ENCODE assay signal across 16 cellular contexts in genomic region chr14:100607611-100607956, GRCh38. TPM values are rescaled to one million over a fixed set of nuclear protein-coding genes. Genes with fewer than 3 reads are reported as not detected.
DNase-seq lines count a peak whose midpoint lies in the region; ATAC-seq, FAIRE-seq and TF ChIP-seq lines count a peak whose summit lies in the region.
"Had no signal": no experiment of that assay in that cellular context is flagged by ENCODE, and none has a peak within 500 bp of the region (broad histone marks: within the 10 kb centered on the region; RNA-seq: fewer than 3 reads in every experiment).

No MANE protein-coding gene starts in this region.

- no peaks in the 10 kb centered on the region for H3K79me2 ChIP-seq in HepG2 (ENCODE audit: insufficient read depth, low read length)

- H3K27me3 Mint-ChIP-seq in endodermal cell (ENCODE audit: insufficient read depth), result peaks cover 12% of the 10 kb centered on the region

- H3K27ac Mint-ChIP-seq in endodermal cell, result no peak overlapping the region

- H3K27me3 ChIP-seq in right lobe of liver, result no peaks in the 10 kb centered on the region
- H3K27me3 ChIP-seq in HepG2 (ENCODE audit: control insufficient read depth in 1 of 2, insufficient read depth in 2 of 2, low read length in 2 of 2), result peaks cover 5 to 46% of the 10 kb centered on the region in 2 experiments; a peak in 4 of 5 replicates
- peaks cover 8% of the 10 kb centered on the region for H3K27me3 ChIP-seq in endodermal cell (ENCODE audit: control insufficient read depth, insufficient read depth, low read length, poor library complexity, severe bottlenecking)
- H3K27me3 ChIP-seq: BE2C, Peyer's patch had no signal

- no peaks in the 10 kb centered on the region for H3K9me3 Mint-ChIP-seq in endodermal cell

- DNase-seq in right lobe of liver (peak; percentile 10 to 39 (median 33)), HepG2 (ENCODE audit: low spot score) (no peak), endodermal cell (peak; percentile 42), sciatic nerve (ENCODE audit: low spot score) (peak; percentile 34), putamen (ENCODE audit: low spot score) (no peak), amniotic stem cell (lab: John Stamatoyannopoulos, UW) (no peak), HT-29 (ENCODE audit: low spot score) (no peak)
- DNase-seq: BE2C, DMS79, GM23248, Kasumi-1, NCI-H1417, NCI-H187, NCI-H446, NCI-H526 had no signal

- no peaks in the 10 kb centered on the region for H3K36me3 Mint-ChIP-seq in endodermal cell (ENCODE audit: low read depth)

- H4K20me1 ChIP-seq in HepG2 (ENCODE audit: insufficient read depth, low read length), result no peaks in the 10 kb centered on the region

- BruUV-seq in HepG2 (replicated peaks; lab: Mats Ljungman, UMichigan), result no TSS peak

- H3K27ac ChIP-seq in right lobe of liver, result no peak overlapping the region
- H3K27ac ChIP-seq in HepG2 (ENCODE audit: extremely low read length, insufficient read depth, low read length), result no peak overlapping the region
- H3K27ac ChIP-seq in endodermal cell (ENCODE audit: low read depth, low read length), result no peak overlapping the region
- H3K27ac ChIP-seq: GM23248, Peyer's patch had no signal

- FAIRE-seq in HepG2 (lab: Jason Lieb, UNC), result no peak

- H3K9me3 ChIP-seq in right lobe of liver, result no peaks in the 10 kb centered on the region
- H3K9me3 ChIP-seq in HepG2 (ENCODE audit: low read length), result no peaks in the 10 kb centered on the region
- no peaks in the 10 kb centered on the region for H3K9me3 ChIP-seq in endodermal cell (ENCODE audit: control insufficient read depth, low read length)
- H3K9me3 ChIP-seq: BE2C, Peyer's patch had no signal

- H3K9ac ChIP-seq in HepG2 (ENCODE audit: insufficient read depth, low read depth, low read length) (no peak overlapping the region), endodermal cell (ENCODE audit: extremely low read depth, low read length, poor library complexity, severe bottlenecking) (no peak overlapping the region)
- H3K9ac ChIP-seq: GM23248 had no signal

- H3K4me1 Mint-ChIP-seq in endodermal cell, result no peaks in the 10 kb centered on the region

- in situ Hi-C loops in HepG2 (cut with HindIII; ENCODE audit: extremely low pct_ligation_motif_present, low pct_unique_long_range_greater_than_20kb), result no loop called here

- TF ChIP-seq POLR2A in right lobe of liver (IDR thresholded peaks at IDR 0.05) (no peak), HepG2 (IDR thresholded peaks at IDR 0.05; ENCODE audit: insufficient read depth in 1 of 2, low read depth in 2 of 2, low read length in 2 of 2) (no peak)

- WGBS in right lobe of liver (ENCODE audit: insufficient coverage, low coverage, low lambda C conversion rate, missing lambda C conversion rate), result 80% methylated on average over 1 of the region's 10 CpGs
- WGBS in HepG2 (ENCODE audit: low lambda C conversion rate), result 71% methylated on average over 2 of the region's 10 CpGs
- WGBS in endodermal cell (ENCODE audit: insufficient coverage in 1 of 2, insufficient read length in 1 of 2), 2 experiments, result 96% methylated on average over 4 to 10 of the region's 10 CpGs

- no peak overlapping the region for H3K4me3 Mint-ChIP-seq in endodermal cell

- H2AFZ ChIP-seq in HepG2 (ENCODE audit: low read length), result no peak overlapping the region
- H2AFZ ChIP-seq: GM23248 had no signal

- intact Hi-C loops in right lobe of liver (cut with DNase I) (no loop called here), HepG2 (cut with micrococcal nuclease; ENCODE audit: unreplicated experiment) (no loop called here), sciatic nerve (cut with DNase I) (no loop called here)

- H3K36me3 ChIP-seq in right lobe of liver (no peaks in the 10 kb centered on the region), HepG2 (replicated peaks in 1 of 2; ENCODE audit: control insufficient read depth in 1 of 2, insufficient read depth in 2 of 2, low read length in 2 of 2) (no peaks in the 10 kb centered on the region), endodermal cell (ENCODE audit: control insufficient read depth, insufficient read depth, low read length) (no peaks in the 10 kb centered on the region)
- H3K36me3 ChIP-seq: BE2C, Peyer's patch had no signal

- TF ChIP-seq EP300 in HepG2 (IDR thresholded peaks at IDR 0.05; ENCODE audit: low read depth in 2 of 2, low read length in 2 of 2), result no peak
- TF ChIP-seq EP300 in HepG2 (CRISPR knock-in tag; IDR thresholded peaks at IDR 0.05; ENCODE audit: borderline replicate concordance), result no peak

- TF ChIP-seq CTCF in right lobe of liver (IDR thresholded peaks at IDR 0.05) (no peak), HepG2 (CRISPR knock-in tag; IDR thresholded peaks at IDR 0.05) (no peak), endodermal cell (conservative IDR thresholded peaks at IDR 0.05) (no peak)

- ATAC-seq in right lobe of liver, result no peak
- ATAC-seq in HepG2, result no peak
- ATAC-seq in sciatic nerve, result no peak

- POLR2A ChIA-PET in HepG2 (lab: Yijun Ruan, JAX), result no interaction called here

- TF ChIP-seq RAD21 in HepG2 (CRISPR knock-in tag; IDR thresholded peaks at IDR 0.05), result no peak

- CTCF ChIA-PET in HepG2 (lab: Yijun Ruan, JAX; ENCODE audit: low intra/inter-chr PET ratio, low total read pairs), result no interaction called here

- H3K4me1 ChIP-seq in right lobe of liver (no peaks in the 10 kb centered on the region), HepG2 (ENCODE audit: insufficient read depth, low read length) (no peaks in the 10 kb centered on the region), endodermal cell (ENCODE audit: control insufficient read depth, insufficient read depth, low read length) (no peaks in the 10 kb centered on the region)
- H3K4me1 ChIP-seq: BE2C, Peyer's patch had no signal

- no peak overlapping the region for H3K4me2 ChIP-seq in HepG2 (ENCODE audit: low read depth, low read length)

- no peak overlapping the region for H3K4me3 ChIP-seq in right lobe of liver
- H3K4me3 ChIP-seq in HepG2 (replicated peaks in 1 of 3; ENCODE audit: insufficient read depth in 1 of 3, low read depth in 2 of 3, low read length in 3 of 3), result no peak overlapping the region
- H3K4me3 ChIP-seq in endodermal cell (ENCODE audit: low read length), result no peak overlapping the region
- H3K4me3 ChIP-seq: GM23248, Peyer's patch had no signal

TF ChIP-seq in HepG2, 621 proteins besides CTCF, POLR2A, EP300 and RAD21:
- TF ChIP-seq LBX2 (CRISPR knock-in tag; IDR thresholded peaks at IDR 0.05; ENCODE audit: borderline replicate concordance) (no peak), FOXK1 (CRISPR knock-in tag; IDR thresholded peaks at IDR 0.05; ENCODE audit: borderline replicate concordance, low read depth) (no peak), TBP (CRISPR knock-in tag; IDR thresholded peaks at IDR 0.05) (no peak), KMT2B (CRISPR knock-in tag; IDR thresholded peaks at IDR 0.05) (no peak), ZNF234 (CRISPR knock-in tag; conservative IDR thresholded peaks at IDR 0.05) (no peak)

RNA-seq across cellular contexts. Expression of gene BEGAIN, which starts 20.4 kb away (rescaled TPM):
- total RNA-seq in right lobe of liver (under 1 TPM; 0.12 to 0.61 (median 0.34) TPM), HepG2 (2016; rRNA removed; fragmentation: Illumina TruSeq; extraction: Trizol) (not detected in 2 replicates), endodermal cell (1 to 10 TPM in 1 of 2 donors, under 1 TPM in 1; 0.91 to 1.3 TPM), sciatic nerve (12.3 TPM)
- not detected in 2 replicates for total RNA-seq in HepG2 (2016; cell fraction: cytosol; rRNA removed; fragmentation: Illumina TruSeq; extraction: Trizol; ENCODE audit: low read depth)
- total RNA-seq in HepG2 (2016; cell fraction: insoluble cytoplasmic fraction; rRNA removed; fragmentation: Illumina TruSeq; extraction: Trizol), result not detected in 2 replicates
- total RNA-seq in HepG2 (2016; cell fraction: membrane; rRNA removed; fragmentation: Illumina TruSeq; extraction: Trizol), result not detected in 2 replicates
- total RNA-seq in HepG2 (2016; cell fraction: nucleus; rRNA removed; fragmentation: Illumina TruSeq; extraction: Trizol), result not detected in 2 replicates
- polyA plus RNA-seq in HepG2 (2011; rRNA removed), result not detected in 2 replicates
- not detected in 2 replicates for polyA plus RNA-seq in HepG2 (2011; cell fraction: cytosol; rRNA removed)
- not detected in 2 replicates for polyA plus RNA-seq in HepG2 (2011; cell fraction: nucleus; rRNA removed)
- polyA plus RNA-seq in HepG2 (2012), result not detected in 2 replicates
- polyA plus RNA-seq in HepG2 (2016; cell fraction: cytosol; fragmentation: Illumina TruSeq; extraction: Trizol; ENCODE audit: low read depth), result not detected in 2 replicates
- not detected in 2 replicates for polyA plus RNA-seq in HepG2 (2016; cell fraction: insoluble cytoplasmic fraction; fragmentation: Illumina TruSeq; extraction: Trizol; ENCODE audit: low read depth)
- polyA plus RNA-seq in HepG2 (2016; cell fraction: membrane; fragmentation: Illumina TruSeq; extraction: Trizol; ENCODE audit: low read depth), result not detected in 2 replicates
- not detected in 2 replicates for polyA plus RNA-seq in HepG2 (2016; cell fraction: nucleus; fragmentation: Illumina TruSeq; extraction: Trizol; ENCODE audit: insufficient read depth, low read depth)
- 39.7 TPM in 1 of 2 replicates, not detected in the other for polyA minus RNA-seq in HepG2 (2011; rRNA and poly(A)+ RNA removed; ENCODE audit: low replicate concordance)
- polyA minus RNA-seq in HepG2 (2011; cell fraction: cytosol; rRNA and poly(A)+ RNA removed), result 0.20 TPM in 1 of 2 replicates, not detected in the other
- 0.26 TPM in 1 of 2 replicates, not detected in the other for polyA minus RNA-seq in HepG2 (2011; cell fraction: nucleus; rRNA and poly(A)+ RNA removed)
- polyA plus RNA-seq in endodermal cell (2013, experiment 1 of 2), result 1.4 TPM
- 1.1 TPM for polyA plus RNA-seq in endodermal cell (2013, experiment 2 of 2)
- total RNA-seq in HT-29 (2014; rRNA removed; shearing (Covaris generic)), result 0.53 and 1.5 TPM in 2 replicates

Comparison
In these comparisons a context has a peak if more than half of its experiments do, and no peak if none do; other contexts are left out.
1. DNase-seq: peak in right lobe of liver (3 of 3), endodermal cell (single experiment) and sciatic nerve (single experiment); none in HepG2 (single experiment), putamen (single experiment), amniotic stem cell (single experiment) and HT-29 (single experiment).